22 cellular contexts compared by ENCODE assay signal in genomic region chr1:2210084-2210653, GRCh38. TPM values are rescaled to one million over a fixed set of nuclear protein-coding genes. Genes with fewer than 3 reads are reported as not detected.
DNase-seq lines count a peak whose midpoint lies in the region; ATAC-seq, FAIRE-seq and TF ChIP-seq lines count a peak whose summit lies in the region.
"Had no signal": no experiment of that assay in that cellular context is flagged by ENCODE, and none has a peak within 500 bp of the region (broad histone marks: within the 10 kb centered on the region; RNA-seq: fewer than 3 reads in every experiment).

No MANE protein-coding gene starts in this region.

- no peaks in the 10 kb centered on the region for H3K36me3 ChIP-seq in left ventricle myocardium inferior
- no peaks in the 10 kb centered on the region for H3K36me3 ChIP-seq in kidney (ENCODE audit: control insufficient read depth in 1 of 2, insufficient read depth in 2 of 2, low read length in 2 of 2)
- H3K36me3 ChIP-seq in spleen: no peaks in the 10 kb centered on the region

- H3K27ac ChIP-seq in left ventricle myocardium inferior (replicated peaks): peak overlapping the region; percentile 92
- peak overlapping the region in 1 of 2 donors; percentile 65 for H3K27ac ChIP-seq in kidney (ENCODE audit: low read depth in 2 of 2, low read length in 2 of 2)
- peak overlapping the region in 5 of 8 donors; percentile 5 to 91 (median 87) for H3K27ac ChIP-seq in spleen

- H3K4me3 ChIP-seq in left ventricle myocardium inferior (no peak overlapping the region), kidney (ENCODE audit: low read length in 2 of 2) (no peak overlapping the region), spleen (no peak overlapping the region)
- H3K4me3 ChIP-seq: testis had no signal

- no peak overlapping the region for H3K9ac ChIP-seq in kidney (ENCODE audit: low read length in 2 of 2)

- TF ChIP-seq POLR2A in spleen (IDR thresholded peaks at IDR 0.05): no peak

- TF ChIP-seq CTCF in left ventricle myocardium inferior (IDR thresholded peaks at IDR 0.05; ENCODE audit: borderline replicate concordance) (no peak), kidney (IDR thresholded peaks at IDR 0.05; ENCODE audit: borderline replicate concordance, extremely low read depth, insufficient read depth) (no peak), spleen (IDR thresholded peaks at IDR 0.05 in 8 of 11, conservative IDR thresholded peaks at IDR 0.05 in 3 of 11) (no peak)

- WGBS in spleen, 5 donors: 79 to 90% (median 87%) methylated on average over 18 to 19 of the region's 19 CpGs

- DNase-seq in left ventricle myocardium inferior: no peak
- no peak for DNase-seq in Right ventricle myocardium inferior (ENCODE audit: missing footprints)
- DNase-seq in kidney: peak; percentile 76
- DNase-seq in spleen: peak; percentile 67
- no peak for DNase-seq in AG20443 (ENCODE audit: low spot score)
- no peak for DNase-seq in effector CD8-positive, alpha-beta T cell (lab: John Stamatoyannopoulos, UW)
- no peak for DNase-seq in KG1 (lab: John Stamatoyannopoulos, UW)
- DNase-seq: activated CD4-positive, alpha-beta T cell treated with anti-CD3 and anti-CD28 coated beads, Interleukin-2, amount 10 ng/mL, durations not matched to agents 24 days and 14 days; activated naive CD4-positive, alpha-beta T cell treated with anti-CD3 and anti-CD28 coated beads for 36 hours; activated T-cell treated with anti-CD3 and anti-CD28 coated beads for 4 hours; CD4-positive, CD25-positive, alpha-beta regulatory T cell; MV-4-11; naive thymus-derived CD4-positive, alpha-beta T cell; NCI-H2081 treated with DMSO at 0.1 percent for 48 hours; NCI-H69; PC-3; retina; stimulated activated CD4-positive, alpha-beta T cell treated with anti-CD3 and anti-CD28 coated beads, Interleukin-1b, Interleukin-23, amount 100 ng/mL, for 48 hours; testis had no signal

- intact Hi-C loops in left ventricle myocardium inferior (cut with micrococcal nuclease): no loop called here
- intact Hi-C loops in Right ventricle myocardium inferior (cut with DNase I): no loop called here
- intact Hi-C loops in kidney (cut with DNase I): loop anchor here (10.0 kb wide), 1 partner anchor 105 kb away; no protein-coding TSS in a partner anchor
- intact Hi-C loops in spleen (cut with DNase I; ENCODE audit: low total_unique reads): no loop called here

- no peak for FAIRE-seq in kidney (lab: Jason Lieb, UNC)
- FAIRE-seq: HepG2 had no signal

- H3K27me3 ChIP-seq in left ventricle myocardium inferior (ENCODE audit: low read depth) (no peaks in the 10 kb centered on the region), spleen (replicated peaks in 1 of 7) (peaks cover 0 to 19% (median 0%) of the 10 kb centered on the region in 7 donors)
- H3K27me3 ChIP-seq: testis had no signal

- ATAC-seq in Right ventricle myocardium inferior: no peak
- no peak for ATAC-seq in HG02642 (IDR thresholded peaks at IDR 0.05; ENCODE audit: poor library complexity, unreplicated experiment)
- ATAC-seq: HepG2; left lobe of liver; naive thymus-derived CD4-positive, alpha-beta T cell; PC-3 had no signal

- H3K4me1 ChIP-seq in left ventricle myocardium inferior (peaks cover 83% of the 10 kb centered on the region), kidney (ENCODE audit: control insufficient read depth in 1 of 2, insufficient read depth in 1 of 2, low read depth in 1 of 2, low read length in 2 of 2) (peaks cover 52 to 67% of the 10 kb centered on the region in 2 donors), spleen (peaks cover 36 to 90% (median 65%) of the 10 kb centered on the region in 6 donors)

- H3K9me3 ChIP-seq in left ventricle myocardium inferior (replicated peaks): no peaks in the 10 kb centered on the region
- no peaks in the 10 kb centered on the region for H3K9me3 ChIP-seq in kidney (ENCODE audit: control insufficient read depth in 1 of 2, low read length in 2 of 2)
- no peaks in the 10 kb centered on the region for H3K9me3 ChIP-seq in spleen
- H3K9me3 ChIP-seq: testis had no signal

RNA-seq across cellular contexts. Expression of gene FAAP20, which starts 15.6 kb away (rescaled TPM):
- total RNA-seq in left ventricle myocardium inferior: 37.0 TPM
- 43.9 TPM for total RNA-seq in Right ventricle myocardium inferior
- 69.0 TPM for total RNA-seq in kidney
- 109 TPM for polyA plus RNA-seq in kidney (ENCODE audit: insufficient read depth, low read depth, low replicate concordance)
- total RNA-seq in spleen: 10 to 100 TPM; 20.6 to 64.0 (median 46.6) TPM
- 100 to 1,000 TPM in 1 of 3 donors, 10 to 100 TPM in 2; 66.8 to 113 (median 94.1) TPM for polyA plus RNA-seq in spleen

RNA-seq across cellular contexts. Expression of gene SKI, which starts 17.9 kb away (rescaled TPM):
- total RNA-seq in left ventricle myocardium inferior: 37.9 TPM
- total RNA-seq in Right ventricle myocardium inferior: 38.5 TPM
- 78.6 TPM for total RNA-seq in kidney
- polyA plus RNA-seq in kidney (ENCODE audit: insufficient read depth, low read depth, low replicate concordance): 9.2 TPM
- 10 to 100 TPM; 47.4 to 100.0 (median 64.0) TPM for total RNA-seq in spleen
- 10 to 100 TPM in 1 of 3 donors, 1 to 10 TPM in 2; 4.4 to 16.8 (median 6.5) TPM for polyA plus RNA-seq in spleen

Comparison
In these comparisons a context has a peak if more than half of its experiments do, and no peak if none do; other contexts are left out.
1. DNase-seq: peak in kidney (single experiment) and spleen (single experiment); none in left ventricle myocardium inferior (single experiment), Right ventricle myocardium inferior (single experiment), AG20443 (single experiment), effector CD8-positive, alpha-beta T cell (single experiment) and KG1 (single experiment).